ENCODE assay signal across 21 cellular contexts in the genomic region with DNA sequence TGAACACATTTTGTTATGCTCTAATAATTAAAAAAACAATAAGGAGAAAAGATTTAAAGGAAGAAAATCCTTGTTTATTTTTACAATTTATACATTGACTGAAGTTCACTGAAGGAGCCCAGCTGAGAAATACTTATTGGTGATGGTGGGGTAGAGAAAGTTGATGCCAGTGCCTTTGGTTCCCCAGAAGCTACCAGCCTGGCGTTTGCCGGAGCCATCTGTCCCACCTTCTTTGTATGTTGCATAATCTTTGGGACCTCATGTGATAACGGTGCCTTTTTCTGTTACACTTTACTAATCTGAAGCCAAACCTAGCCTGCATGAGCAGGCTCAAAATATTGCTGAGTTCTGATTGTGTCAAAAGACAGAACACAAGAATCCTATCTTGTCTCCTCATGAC. TPM values are rescaled to one million over a fixed set of nuclear protein-coding genes. Genes with fewer than 3 reads are reported as not detected.
A peak's percentile ranks its signal among the peaks of the same experiment; 100 is the strongest.
DNase-seq lines count a peak whose midpoint lies in the region; ATAC-seq and TF ChIP-seq lines count a peak whose summit lies in the region.
"Had no signal": no experiment of that assay in that cellular context is flagged by ENCODE, and none has a peak within 500 bp of the region (broad histone marks: within the 10 kb centered on the region; RNA-seq: fewer than 3 reads in every experiment).

No MANE protein-coding gene starts in this region.

- BruUV-seq in IMR-90 (replicated peaks; lab: Mats Ljungman, UMichigan), result no TSS peak

- H2AK9ac ChIP-seq in IMR-90 (replicated peaks; ENCODE audit: low read depth, low read length, poor library complexity), result peak overlapping the region; percentile 16

- CTCF ChIA-PET in IMR-90 (lab: Yijun Ruan, JAX), result no interaction called here

- no peak overlapping the region for H2BK120ac ChIP-seq in IMR-90 (ENCODE audit: low read depth, low read length)

- H3K9me1 ChIP-seq in IMR-90 (ENCODE audit: insufficient read depth, low read length), result no peaks in the 10 kb centered on the region

- no peaks in the 10 kb centered on the region for H3K9me3 ChIP-seq in IMR-90 (ENCODE audit: control insufficient read depth, insufficient read depth, low read length)
- H3K9me3 ChIP-seq: A549 had no signal

- no peaks in the 10 kb centered on the region for H4K20me1 ChIP-seq in IMR-90 (ENCODE audit: insufficient read depth, low read length)

- no peak overlapping the region for H2AK5ac ChIP-seq in IMR-90 (ENCODE audit: low read depth, low read length)

- no peaks in the 10 kb centered on the region for H3K36me3 ChIP-seq in IMR-90 (ENCODE audit: control insufficient read depth, insufficient read depth, low read length)

- POLR2A ChIA-PET in IMR-90 (lab: Charles Lee; ENCODE audit: unreplicated experiment), result no interaction called here

- no peak overlapping the region for H4K91ac ChIP-seq in IMR-90 (ENCODE audit: insufficient read depth, low read depth, low read length)

- no peak overlapping the region for H3K4ac ChIP-seq in IMR-90 (ENCODE audit: low read depth, low read length)

- no peak overlapping the region for H4K8ac ChIP-seq in IMR-90 (ENCODE audit: low read depth in 2 of 2, low read length in 2 of 2)

- H2BK5ac ChIP-seq in IMR-90 (ENCODE audit: low read depth, low read length, poor library complexity, severe bottlenecking), result no peak overlapping the region

- intact Hi-C loops in IMR-90 (cut with micrococcal nuclease), result no loop called here

- no peak overlapping the region for H3K4me3 ChIP-seq in IMR-90 (ENCODE audit: insufficient read depth, low read depth, low read length)
- H3K4me3 ChIP-seq: A549, GM23248 had no signal

- H3K4me2 ChIP-seq in IMR-90 (ENCODE audit: low read depth, low read length), result no peak overlapping the region
- H3K4me2 ChIP-seq: A549 had no signal

- H3K27me3 ChIP-seq in IMR-90 (ENCODE audit: control insufficient read depth, insufficient read depth, low read length), result no peaks in the 10 kb centered on the region

- peaks cover 4% of the 10 kb centered on the region; the same call in 1 of the 2 replicates for H3K4me1 ChIP-seq in IMR-90 (ENCODE audit: control insufficient read depth, insufficient read depth, low read length)
- H3K4me1 ChIP-seq: A549 had no signal

- no peaks in the 10 kb centered on the region for H3K79me1 ChIP-seq in IMR-90 (ENCODE audit: low read depth in 1 of 2, low read length in 2 of 2)

- TF ChIP-seq CTCF in IMR-90 (conservative IDR thresholded peaks at IDR 0.05; ENCODE audit: low read depth, low read length), result no peak

- no peak overlapping the region for H3K18ac ChIP-seq in IMR-90 (ENCODE audit: low read depth, low read length)

- no CpG with 5 or more reads among the region's 3 CpGs for WGBS in IMR-90 (ENCODE audit: extremely low coverage in 2 of 2, insufficient read length in 1 of 2), 2 experiments

- H2AFZ ChIP-seq in IMR-90 (replicated peaks; ENCODE audit: low read length, poor library complexity), result no peak overlapping the region
- H2AFZ ChIP-seq: GM23248 had no signal

- H3K56ac ChIP-seq in IMR-90 (ENCODE audit: extremely low read depth, insufficient read depth, low read length), result no peak overlapping the region

- H4K5ac ChIP-seq in IMR-90 (ENCODE audit: low read depth, low read length), result no peak overlapping the region

- no peak overlapping the region for H3K9ac ChIP-seq in IMR-90 (ENCODE audit: low read depth, low read length)
- H3K9ac ChIP-seq: GM23248 had no signal

- no peak for ATAC-seq in IMR-90 (ENCODE audit: low read depth)
- ATAC-seq: A549, HCT116 had no signal

- dilution Hi-C loops in IMR-90 (cut with HindIII; ENCODE audit: low sequenced_read_pairs, unreplicated experiment), result no loop called here

- H2BK15ac ChIP-seq in IMR-90 (ENCODE audit: low read depth, low read length), result no peak overlapping the region

- TF ChIP-seq RAD21 in IMR-90 (IDR thresholded peaks at IDR 0.05; ENCODE audit: low read length), result no peak

- H3K14ac ChIP-seq in IMR-90 (replicated peaks; ENCODE audit: low read depth, low read length), result no peak overlapping the region

- DNase-seq in Ammon's horn (ENCODE audit: low spot score) (peak; percentile 30), IMR-90 (no peak), putamen (ENCODE audit: low spot score) (peak; percentile 6), A172 (ENCODE audit: low spot score) (no peak), NCI-H446 treated with DMSO at 0.1 percent for 48 hours (lab: John Stamatoyannopoulos, UW) (no peak)
- DNase-seq in activated CD4-positive, alpha-beta T cell treated with anti-CD3 and anti-CD28 coated beads, Interleukin-2, amount 50 U/mL, for 4 hours, result no peak
- DNase-seq in stimulated activated naive CD4-positive, alpha-beta T cell (lab: John Stamatoyannopoulos, UW), result no peak
- DNase-seq: ACHN; AML-193; C1 segment of cervical spinal cord; Calu3; CD4-positive, alpha-beta memory T cell; COR-L47; DMS53; DMS79 treated with DMSO at 0.1 percent for 48 hours; GM23248; H9 had no signal

- no peak overlapping the region for H2BK20ac ChIP-seq in IMR-90 (ENCODE audit: low read depth, low read length)

- in situ Hi-C loops in IMR-90 (cut with MboI; ENCODE audit: low sequenced_read_pairs), result no loop called here

- TF ChIP-seq POLR2A in IMR-90 (IDR thresholded peaks at IDR 0.05; ENCODE audit: low read depth, low read length), result no peak

- no peak overlapping the region for H3K27ac ChIP-seq in IMR-90 (ENCODE audit: insufficient read depth, low read length)
- H3K27ac ChIP-seq in cingulate gyrus (ENCODE audit: low read depth, low read length), result peak overlapping the region; percentile 34
- H3K27ac ChIP-seq: 22Rv1, A549, GM23248 had no signal

- no peak overlapping the region for H3K23ac ChIP-seq in IMR-90 (ENCODE audit: low read depth, low read length)

TF ChIP-seq in IMR-90, 13 proteins besides CTCF, POLR2A, EP300 and RAD21:
- TF ChIP-seq MAFK (IDR thresholded peaks at IDR 0.05; ENCODE audit: low read depth, low read length) (no peak), MAZ (IDR thresholded peaks at IDR 0.05; ENCODE audit: borderline replicate concordance, low read depth, low read length) (no peak), RFX5 (IDR thresholded peaks at IDR 0.05; ENCODE audit: low read depth, low read length) (no peak), CEBPB (IDR thresholded peaks at IDR 0.05; ENCODE audit: low read depth, low read length) (0 out of 2 replicates have a peak, but pooled peaks have one; percentile 4)
- TF ChIP-seq, protein P1, sequence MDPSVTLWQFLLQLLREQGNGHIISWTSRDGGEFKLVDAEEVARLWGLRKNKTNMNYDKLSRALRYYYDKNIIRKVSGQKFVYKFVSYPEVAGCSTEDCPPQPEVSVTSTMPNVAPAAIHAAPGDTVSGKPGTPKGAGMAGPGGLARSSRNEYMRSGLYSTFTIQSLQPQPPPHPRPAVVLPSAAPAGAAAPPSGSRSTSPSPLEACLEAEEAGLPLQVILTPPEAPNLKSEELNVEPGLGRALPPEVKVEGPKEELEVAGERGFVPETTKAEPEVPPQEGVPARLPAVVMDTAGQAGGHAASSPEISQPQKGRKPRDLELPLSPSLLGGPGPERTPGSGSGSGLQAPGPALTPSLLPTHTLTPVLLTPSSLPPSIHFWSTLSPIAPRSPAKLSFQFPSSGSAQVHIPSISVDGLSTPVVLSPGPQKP (IDR thresholded peaks at IDR 0.05; ENCODE audit: borderline replicate concordance, low read depth, low read length), result no peak

RNA-seq across cellular contexts. Expression of a gene that starts 22.7 kb away (rescaled TPM):
- 2.5 and 3.2 TPM in 2 replicates for total RNA-seq in IMR-90 (2012; rRNA removed)
- polyA plus RNA-seq in IMR-90 (2012; rRNA removed), result 1.0 and 1.2 TPM in 2 replicates
- polyA plus RNA-seq in IMR-90 (2012; cell fraction: cytosol; rRNA removed), result 0.46 and 0.80 TPM in 2 replicates
- 0.41 and 1.0 TPM in 2 replicates for polyA plus RNA-seq in IMR-90 (2012; cell fraction: nucleus; rRNA removed; ENCODE audit: low replicate concordance)
- 10.8 and 11.0 TPM in 2 replicates for total RNA-seq in A172 (2014; rRNA removed; shearing (Covaris generic))

Comparison
In these comparisons a context has a peak if more than half of its experiments do, and no peak if none do; other contexts are left out.
1. DNase-seq: peak in Ammon's horn (single experiment) and putamen (single experiment); none in IMR-90 (single experiment), activated CD4-positive, alpha-beta T cell treated with anti-CD3 and anti-CD28 coated beads, Interleukin-2, amount 50 U/mL, for 4 hours (0 of 2), stimulated activated naive CD4-positive, alpha-beta T cell (0 of 6), A172 (single experiment) and NCI-H446 treated with DMSO at 0.1 percent for 48 hours (single experiment).